ENCODE assay signal across 12 cellular contexts in the genomic region with DNA sequence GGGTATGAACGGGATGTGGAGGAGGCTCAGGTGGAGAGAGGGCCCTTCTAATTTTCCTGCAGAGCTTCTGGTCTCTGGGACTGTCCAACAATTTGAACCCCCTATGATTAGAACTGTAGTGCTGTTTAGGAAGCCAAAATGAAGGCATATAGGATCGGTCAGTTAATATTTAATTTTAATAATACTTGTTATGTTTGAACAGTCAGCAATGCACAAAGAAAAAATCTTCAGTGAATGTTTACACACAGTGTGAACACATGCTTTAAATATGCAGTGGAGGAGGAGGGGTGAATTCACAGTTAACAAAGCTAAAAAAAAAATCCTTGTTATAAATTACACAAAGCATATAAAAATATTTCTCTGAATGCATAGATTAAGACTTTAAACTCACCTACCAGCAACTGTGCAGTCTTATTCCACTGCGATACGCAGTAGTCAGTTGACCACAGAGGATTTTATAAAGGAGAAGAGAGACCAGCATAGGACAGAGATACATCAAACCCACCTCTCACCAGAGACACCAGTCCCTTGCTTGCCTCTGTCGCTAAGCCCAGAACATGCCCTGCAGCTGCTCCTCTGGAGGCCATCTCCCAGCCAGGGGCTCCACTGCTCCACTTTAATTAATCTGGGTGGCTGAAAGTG. TPM values are rescaled to one million over a fixed set of nuclear protein-coding genes. Genes with fewer than 3 reads are reported as not detected.
DNase-seq lines count a peak whose midpoint lies in the region; ATAC-seq and TF ChIP-seq lines count a peak whose summit lies in the region.
"Had no signal": no experiment of that assay in that cellular context is flagged by ENCODE, and none has a peak within 500 bp of the region (broad histone marks: within the 10 kb centered on the region; RNA-seq: fewer than 3 reads in every experiment).

No MANE protein-coding gene starts in this region.

- H3K27me3 Mint-ChIP-seq in activated naive CD4-positive, alpha-beta T cell treated with anti-CD3 and anti-CD28 coated beads for 36 hours (ENCODE audit: low read depth): no peaks in the 10 kb centered on the region

- H3K4me1 Mint-ChIP-seq in activated naive CD4-positive, alpha-beta T cell treated with anti-CD3 and anti-CD28 coated beads for 36 hours (ENCODE audit: low read depth): peaks cover 6% of the 10 kb centered on the region

- no peak overlapping the region for H3K4me3 ChIP-seq in right cardiac atrium (ENCODE audit: low read length)
- H3K4me3 ChIP-seq in duodenal mucosa (ENCODE audit: low read depth in 1 of 2, low read length in 2 of 2): peak overlapping the region; percentile 29 to 36
- H3K4me3 ChIP-seq in mucosa of descending colon: no peak overlapping the region

- ATAC-seq in Right ventricle myocardium inferior (no peak), right cardiac atrium (no peak), mucosa of descending colon (peak; percentile 57), GM18511 (IDR thresholded peaks at IDR 0.05; ENCODE audit: unreplicated experiment) (no peak)
- ATAC-seq: natural killer cell had no signal

- no peak overlapping the region for H3K27ac ChIP-seq in right cardiac atrium (ENCODE audit: low read length)
- peak overlapping the region; percentile 53 for H3K27ac ChIP-seq in duodenal mucosa (ENCODE audit: low read depth, low read length)

- H3K36me3 Mint-ChIP-seq in activated naive CD4-positive, alpha-beta T cell treated with anti-CD3 and anti-CD28 coated beads for 36 hours (ENCODE audit: low read depth): peaks cover 16% of the 10 kb centered on the region

- H3K9me3 Mint-ChIP-seq in activated naive CD4-positive, alpha-beta T cell treated with anti-CD3 and anti-CD28 coated beads for 36 hours: no peaks in the 10 kb centered on the region
- H3K9me3 Mint-ChIP-seq: natural killer cell had no signal

- H3K36me3 ChIP-seq in duodenal mucosa (ENCODE audit: control insufficient read depth in 1 of 2, insufficient read depth in 2 of 2, low read length in 2 of 2) (peaks cover 23 to 39% of the 10 kb centered on the region in 2 donors), mucosa of descending colon (ENCODE audit: low read depth) (peaks cover 7% of the 10 kb centered on the region)

- H3K9ac ChIP-seq in duodenal mucosa (ENCODE audit: low read depth in 1 of 2, low read length in 2 of 2): peak overlapping the region; percentile 34 to 46

- 88% methylated on average over 5 of the region's 5 CpGs for WGBS in right cardiac atrium

- no peak overlapping the region for H3K4me3 Mint-ChIP-seq in activated naive CD4-positive, alpha-beta T cell treated with anti-CD3 and anti-CD28 coated beads for 36 hours
- H3K4me3 Mint-ChIP-seq: natural killer cell had no signal

- no peak overlapping the region for H3K27ac Mint-ChIP-seq in activated naive CD4-positive, alpha-beta T cell treated with anti-CD3 and anti-CD28 coated beads for 36 hours

- H3K4me1 ChIP-seq in right cardiac atrium (ENCODE audit: control insufficient read depth, insufficient read depth, low read length): no peaks in the 10 kb centered on the region
- H3K4me1 ChIP-seq in duodenal mucosa (ENCODE audit: control insufficient read depth in 1 of 2, insufficient read depth in 2 of 2, low read length in 2 of 2): peaks cover 65 to 77% of the 10 kb centered on the region in 2 donors
- peaks cover 56% of the 10 kb centered on the region for H3K4me1 ChIP-seq in mucosa of descending colon (ENCODE audit: low read depth)

- TF ChIP-seq CTCF in mucosa of descending colon (IDR thresholded peaks at IDR 0.05): no peak

- DNase-seq in Right ventricle myocardium inferior (ENCODE audit: missing footprints) (peak; percentile 47), right cardiac atrium (no peak), mucosa of descending colon (no peak), NCI-H1436 treated with DMSO at 0.1 percent for 48 hours (lab: John Stamatoyannopoulos, UW) (no peak), AG20443 (ENCODE audit: low spot score) (no peak)
- no peak for DNase-seq in activated naive CD4-positive, alpha-beta T cell treated with anti-CD3 and anti-CD28 coated beads for 36 hours
- DNase-seq: DND-41; Karpas-422; natural killer cell; stimulated activated naive CD4-positive, alpha-beta T cell had no signal

- intact Hi-C loops in Right ventricle myocardium inferior (cut with DNase I) (no loop called here), right cardiac atrium (cut with DNase I) (no loop called here), mucosa of descending colon (cut with DNase I, micrococcal nuclease) (loop anchor here in 1 of 2 donors (5.0 kb wide), 2 partner anchors 61 to 151 kb away; a partner anchor contains a TSS)
- intact Hi-C loops in activated naive CD4-positive, alpha-beta T cell treated with anti-CD3 and anti-CD28 coated beads for 36 hours (cut with micrococcal nuclease): no loop called here

- H3K27me3 ChIP-seq in right cardiac atrium (ENCODE audit: control insufficient read depth, insufficient read depth): no peaks in the 10 kb centered on the region
- no peaks in the 10 kb centered on the region for H3K27me3 ChIP-seq in duodenal mucosa (ENCODE audit: control insufficient read depth in 1 of 2, insufficient read depth in 2 of 2, low read length in 2 of 2)

- CTCF ChIA-PET in activated naive CD4-positive, alpha-beta T cell treated with anti-CD3 and anti-CD28 coated beads for 36 hours (lab: Charles Lee): interaction anchor here (0.6 kb wide), 1 partner anchor 48 kb away, joined by 5 read pairs; no protein-coding TSS in a partner anchor

- H3K9me3 ChIP-seq in right cardiac atrium (ENCODE audit: control insufficient read depth, low read length) (no peaks in the 10 kb centered on the region), duodenal mucosa (ENCODE audit: control insufficient read depth in 1 of 2, low read length in 2 of 2) (no peaks in the 10 kb centered on the region), mucosa of descending colon (no peaks in the 10 kb centered on the region)

RNA-seq across cellular contexts. Expression of a gene that starts 14.6 kb away (rescaled TPM):
- 60.9 TPM for total RNA-seq in Right ventricle myocardium inferior
- total RNA-seq in right cardiac atrium: 10 to 100 TPM; 37.1 to 43.7 (median 41.0) TPM
- polyA plus RNA-seq in right cardiac atrium: 20.5 TPM
- 10 to 100 TPM; 26.8 to 86.0 (median 29.6) TPM for total RNA-seq in mucosa of descending colon
- total RNA-seq in activated naive CD4-positive, alpha-beta T cell treated with anti-CD3 and anti-CD28 coated beads for 36 hours: 10 to 100 TPM; 25.7 to 26.5 TPM

RNA-seq across cellular contexts. Expression of a gene that starts 26.2 kb away (rescaled TPM):
- total RNA-seq in Right ventricle myocardium inferior (49.3 TPM), right cardiac atrium (10 to 100 TPM; 61.7 to 72.4 (median 67.4) TPM), mucosa of descending colon (100 to 1,000 TPM in 2 of 3 donors, 10 to 100 TPM in 1; 91.0 to 122 (median 114) TPM)
- polyA plus RNA-seq in right cardiac atrium: 76.7 TPM
- total RNA-seq in activated naive CD4-positive, alpha-beta T cell treated with anti-CD3 and anti-CD28 coated beads for 36 hours: 100 to 1,000 TPM; 120 to 136 TPM

RNA-seq across cellular contexts. Expression of a gene that starts 58.5 kb away (rescaled TPM):
- 0.68 TPM for total RNA-seq in Right ventricle myocardium inferior
- 1 to 10 TPM; 1.2 to 5.9 (median 3.7) TPM for total RNA-seq in right cardiac atrium
- 1.4 TPM for polyA plus RNA-seq in right cardiac atrium
- 100 to 1,000 TPM; 166 to 453 (median 211) TPM for total RNA-seq in mucosa of descending colon
- total RNA-seq in activated naive CD4-positive, alpha-beta T cell treated with anti-CD3 and anti-CD28 coated beads for 36 hours: not detected

Comparison
In these comparisons a context has a peak if more than half of its experiments do, and no peak if none do; other contexts are left out.
1. H3K4me3 ChIP-seq: peak in duodenal mucosa (2 of 2); none in right cardiac atrium (single experiment) and mucosa of descending colon (single experiment).
2. RNA of a gene that starts 58.5 kb away (total RNA-seq): 166 to 453 TPM in mucosa of descending colon; 1.2 to 5.9 TPM in right cardiac atrium, 0.68 TPM in Right ventricle myocardium inferior (single experiment) and not detected in activated naive CD4-positive, alpha-beta T cell treated with anti-CD3 and anti-CD28 coated beads for 36 hours; every median in the first group is over 10 times any median in the second.